ENCODE assay signal across 27 cellular contexts in the genomic region with DNA sequence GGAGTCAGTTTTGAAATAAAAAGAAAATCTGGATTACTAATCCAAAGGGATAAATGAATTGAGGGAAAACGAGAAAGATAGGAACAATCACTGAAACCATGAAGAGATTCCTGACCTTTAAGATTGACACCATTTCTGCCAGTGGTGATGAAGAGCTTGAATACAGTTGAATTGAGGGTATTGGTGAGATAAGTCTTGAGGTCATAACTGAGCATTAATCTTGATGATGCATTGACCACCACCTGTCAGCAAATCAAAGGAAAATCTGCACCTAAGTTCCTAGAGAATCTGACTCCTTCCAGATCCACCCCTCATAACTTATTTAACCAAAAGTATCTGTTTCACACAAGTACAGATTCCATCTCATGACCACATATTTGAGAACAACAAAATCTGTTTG.
"Had no signal": no experiment of that assay in that cellular context is flagged by ENCODE, and none has a peak within 500 bp of the region (broad histone marks: within the 10 kb centered on the region; RNA-seq: fewer than 3 reads in every experiment).

No MANE protein-coding gene starts in this region.

- H3K4me1 ChIP-seq: colonic mucosa, esophagus muscularis mucosa, esophagus squamous epithelium, foreskin keratinocyte, gastrocnemius medialis, gastroesophageal sphincter, heart left ventricle, heart right ventricle had no signal

- H3K27ac ChIP-seq: colonic mucosa, coronary artery, dorsolateral prefrontal cortex, epithelial cell of prostate, esophagus muscularis mucosa, esophagus squamous epithelium, foreskin keratinocyte, gastrocnemius medialis, gastroesophageal sphincter, heart left ventricle, heart right ventricle had no signal

- H3K9me3 ChIP-seq: colonic mucosa, esophagus muscularis mucosa, esophagus squamous epithelium, gastrocnemius medialis, gastroesophageal sphincter, heart left ventricle, heart right ventricle had no signal

- H3K27me3 ChIP-seq: colonic mucosa, dorsolateral prefrontal cortex, esophagus muscularis mucosa, esophagus squamous epithelium, foreskin keratinocyte, gastrocnemius medialis, gastroesophageal sphincter, heart left ventricle, heart right ventricle had no signal

- H3K4me3 ChIP-seq: colonic mucosa, coronary artery, dorsolateral prefrontal cortex, esophagus muscularis mucosa, esophagus squamous epithelium, gastrocnemius medialis, gastroesophageal sphincter, heart left ventricle, heart right ventricle had no signal

- ATAC-seq: effector memory CD8-positive, alpha-beta T cell; esophagus mucosa; foreskin keratinocyte; gastrocnemius medialis; gastroesophageal sphincter; heart left ventricle; heart right ventricle had no signal

- H3K36me3 ChIP-seq: colonic mucosa, esophagus muscularis mucosa, esophagus squamous epithelium, gastrocnemius medialis, gastroesophageal sphincter, heart left ventricle, heart right ventricle had no signal

- FAIRE-seq: colon, endometrium, endothelial cell of umbilical vein, frontal cortex had no signal

- DNase-seq: colonic mucosa; cortex of kidney; dermis blood vessel endothelial cell; dorsolateral prefrontal cortex; effector CD4-positive, alpha-beta T cell; effector CD8-positive, alpha-beta T cell; effector memory CD4-positive, alpha-beta T cell; effector memory CD8-positive, alpha-beta T cell; endodermal cell; erythroblast; esophagus squamous epithelium; foreskin fibroblast; foreskin keratinocyte; foreskin melanocyte; gastrocnemius medialis; glutamatergic neuron; heart left ventricle; heart right ventricle had no signal
